ENCODE assay signal across 8 cellular contexts in genomic region chr9:136847827-136848392, GRCh38. TPM values are rescaled to one million over a fixed set of nuclear protein-coding genes. Genes with fewer than 3 reads are reported as not detected.
A peak's percentile ranks its signal among the peaks of the same experiment; 100 is the strongest.
DNase-seq lines count a peak whose midpoint lies in the region; ATAC-seq and TF ChIP-seq lines count a peak whose summit lies in the region.

No MANE protein-coding gene starts in this region.

- H3K4me3 ChIP-seq in HUES6 (ENCODE audit: low read depth, low read length), result peak overlapping the region; percentile 97
- peak overlapping the region; percentile 86 for H3K4me3 ChIP-seq in fibroblast of pulmonary artery (replicated peaks; ENCODE audit: low read depth, low read length)
- peak overlapping the region; percentile 85 for H3K4me3 ChIP-seq in thymus (ENCODE audit: low read length)

- no peaks in the 10 kb centered on the region for H3K9me3 Mint-ChIP-seq in activated T-helper 2 cell treated with anti-CD3 and anti-CD28 coated beads, Interferon-gamma antibody, Interleukin-2, Interleukin-4, amounts not matched to agents 10 μg/mL and 5 μg/mL and 100 μg/mL, durations not matched to agents 14 hours and 24 hours and 36 hours

- H3K36me3 ChIP-seq in HUES6 (ENCODE audit: control insufficient read depth, insufficient read depth, low read length) (peaks cover 20% of the 10 kb centered on the region), thymus (ENCODE audit: control insufficient read depth, insufficient read depth) (peaks cover 5% of the 10 kb centered on the region)

- intact Hi-C loops in activated T-helper 2 cell treated with anti-CD3 and anti-CD28 coated beads, Interferon-gamma antibody, Interleukin-2, Interleukin-4, amounts not matched to agents 10 μg/mL and 5 μg/mL and 100 μg/mL, durations not matched to agents 14 hours and 24 hours and 36 hours (cut with micrococcal nuclease), result loop anchor here (2.0 to 10.0 kb wide), 5 partner anchors 41 to 327 kb away; partner anchors contain the start of genes C8G, FBXW5, LRRC26 and NPDC1

- peaks cover 21% of the 10 kb centered on the region for H3K36me3 Mint-ChIP-seq in activated T-helper 2 cell treated with anti-CD3 and anti-CD28 coated beads, Interferon-gamma antibody, Interleukin-2, Interleukin-4, amounts not matched to agents 10 μg/mL and 5 μg/mL and 100 μg/mL, durations not matched to agents 14 hours and 24 hours and 36 hours (ENCODE audit: low read depth)

- H3K9me3 ChIP-seq in HUES6 (ENCODE audit: control insufficient read depth, insufficient read depth, low read depth, low read length) (no peaks in the 10 kb centered on the region), thymus (ENCODE audit: control insufficient read depth) (peaks cover 2% of the 10 kb centered on the region)

- peaks cover 6% of the 10 kb centered on the region for H3K4me1 Mint-ChIP-seq in activated T-helper 2 cell treated with anti-CD3 and anti-CD28 coated beads, Interferon-gamma antibody, Interleukin-2, Interleukin-4, amounts not matched to agents 10 μg/mL and 5 μg/mL and 100 μg/mL, durations not matched to agents 14 hours and 24 hours and 36 hours (ENCODE audit: low read depth)

- peak overlapping the region; percentile 84 for H3K9ac ChIP-seq in HUES6 (ENCODE audit: low read length)

- peak overlapping the region; percentile 96 for H3K4me3 Mint-ChIP-seq in activated T-helper 2 cell treated with anti-CD3 and anti-CD28 coated beads, Interferon-gamma antibody, Interleukin-2, Interleukin-4, amounts not matched to agents 10 μg/mL and 5 μg/mL and 100 μg/mL, durations not matched to agents 14 hours and 24 hours and 36 hours (ENCODE audit: low read depth)

- peak overlapping the region; percentile 81 for H3K27ac Mint-ChIP-seq in activated T-helper 2 cell treated with anti-CD3 and anti-CD28 coated beads, Interferon-gamma antibody, Interleukin-2, Interleukin-4, amounts not matched to agents 10 μg/mL and 5 μg/mL and 100 μg/mL, durations not matched to agents 14 hours and 24 hours and 36 hours

- H3K27me3 ChIP-seq in HUES6 (ENCODE audit: control insufficient read depth, insufficient read depth, low read length) (peaks cover 5% of the 10 kb centered on the region; the same call in 1 of the 2 replicates), thymus (ENCODE audit: control insufficient read depth, insufficient read depth) (peaks cover 55% of the 10 kb centered on the region)

- H3K27me3 Mint-ChIP-seq in activated T-helper 2 cell treated with anti-CD3 and anti-CD28 coated beads, Interferon-gamma antibody, Interleukin-2, Interleukin-4, amounts not matched to agents 10 μg/mL and 5 μg/mL and 100 μg/mL, durations not matched to agents 14 hours and 24 hours and 36 hours (ENCODE audit: low read depth), result peaks cover 9% of the 10 kb centered on the region

- DNase-seq in DMS79 (lab: John Stamatoyannopoulos, UW) (peak; percentile 17), RKO (ENCODE audit: low spot score) (peak; percentile 97), fibroblast of pulmonary artery (ENCODE audit: low read depth) (peak; percentile 83), omental fat pad (ENCODE audit: low spot score) (peak; percentile 58)
- DNase-seq in activated T-helper 2 cell treated with anti-CD3 and anti-CD28 coated beads, Interferon-gamma antibody, Interleukin-2, Interleukin-4, amounts not matched to agents 10 μg/mL and 5 μg/mL and 100 μg/mL, durations not matched to agents 14 hours and 24 hours and 36 hours (ENCODE audit: low spot score), result peak; percentile 81

- H3K4me1 ChIP-seq in HUES6 (ENCODE audit: control insufficient read depth, insufficient read depth, low read length) (peaks cover 9% of the 10 kb centered on the region), thymus (ENCODE audit: control insufficient read depth, insufficient read depth, low read length) (peaks cover 17% of the 10 kb centered on the region)

- TF ChIP-seq CTCF in fibroblast of pulmonary artery (IDR thresholded peaks at IDR 0.05; ENCODE audit: low read length, missing control alignments) (no peak), omental fat pad (IDR thresholded peaks at IDR 0.05) (no peak)

- ATAC-seq in omental fat pad (ENCODE audit: low FRiP score), result no peak
- ATAC-seq in GM18520 (IDR thresholded peaks at IDR 0.05; ENCODE audit: unreplicated experiment), result no peak

- H3K27ac ChIP-seq in HUES6 (ENCODE audit: low read depth, low read length) (peak overlapping the region; percentile 89; the same call in 1 of the 2 replicates), thymus (ENCODE audit: low read depth) (peak overlapping the region; percentile 39)

- WGBS in thymus, result 2% methylated on average over 48 of the region's 48 CpGs

RNA-seq across cellular contexts. Expression of gene PHPT1, which starts 1.3 kb away (rescaled TPM):
- total RNA-seq in activated T-helper 2 cell treated with anti-CD3 and anti-CD28 coated beads, Interferon-gamma antibody, Interleukin-2, Interleukin-4, amounts not matched to agents 10 μg/mL and 5 μg/mL and 100 μg/mL, durations not matched to agents 14 hours and 24 hours and 36 hours, result 127 and 133 TPM in 2 replicates
- 10 to 100 TPM; 27.1 to 53.9 (median 40.9) TPM for total RNA-seq in omental fat pad
- polyA plus RNA-seq in thymus, result 85.7 TPM

RNA-seq across cellular contexts. Expression of gene MAMDC4, which starts 4.2 kb away (rescaled TPM):
- 19.0 and 21.0 TPM in 2 replicates for total RNA-seq in activated T-helper 2 cell treated with anti-CD3 and anti-CD28 coated beads, Interferon-gamma antibody, Interleukin-2, Interleukin-4, amounts not matched to agents 10 μg/mL and 5 μg/mL and 100 μg/mL, durations not matched to agents 14 hours and 24 hours and 36 hours
- 1 to 10 TPM; 1.4 to 3.9 (median 1.7) TPM for total RNA-seq in omental fat pad
- 14.0 TPM for polyA plus RNA-seq in thymus

RNA-seq across cellular contexts. Expression of gene AJM1, which starts 5.6 kb away (rescaled TPM):
- 5.0 and 5.1 TPM in 2 replicates for total RNA-seq in activated T-helper 2 cell treated with anti-CD3 and anti-CD28 coated beads, Interferon-gamma antibody, Interleukin-2, Interleukin-4, amounts not matched to agents 10 μg/mL and 5 μg/mL and 100 μg/mL, durations not matched to agents 14 hours and 24 hours and 36 hours
- 1 to 10 TPM in 1 of 4 donors, under 1 TPM in 3; 0.72 to 2.5 (median 0.78) TPM for total RNA-seq in omental fat pad
- 1.8 TPM for polyA plus RNA-seq in thymus

RNA-seq across cellular contexts. Expression of gene EDF1, which starts 18.2 kb away (rescaled TPM):
- total RNA-seq in activated T-helper 2 cell treated with anti-CD3 and anti-CD28 coated beads, Interferon-gamma antibody, Interleukin-2, Interleukin-4, amounts not matched to agents 10 μg/mL and 5 μg/mL and 100 μg/mL, durations not matched to agents 14 hours and 24 hours and 36 hours, result 381 and 410 TPM in 2 replicates
- 100 to 1,000 TPM; 281 to 323 (median 308) TPM for total RNA-seq in omental fat pad
- polyA plus RNA-seq in thymus, result 407 TPM

RNA-seq across cellular contexts. Expression of gene TRAF2, which starts 38.4 kb away (rescaled TPM):
- total RNA-seq in activated T-helper 2 cell treated with anti-CD3 and anti-CD28 coated beads, Interferon-gamma antibody, Interleukin-2, Interleukin-4, amounts not matched to agents 10 μg/mL and 5 μg/mL and 100 μg/mL, durations not matched to agents 14 hours and 24 hours and 36 hours, result 59.5 and 60.4 TPM in 2 replicates
- 1 to 10 TPM; 3.2 to 9.1 (median 5.1) TPM for total RNA-seq in omental fat pad
- polyA plus RNA-seq in thymus, result 18.8 TPM

Comparison
In these comparisons a context has a peak if more than half of its experiments do, and no peak if none do; other contexts are left out.
1. DNase-seq: peak in every context shown above with its lines; median percentile 97 in RKO; 83 in fibroblast of pulmonary artery; 81 in activated T-helper 2 cell treated with anti-CD3 and anti-CD28 coated beads, Interferon-gamma antibody, Interleukin-2, Interleukin-4, amounts not matched to agents 10 μg/mL and 5 μg/mL and 100 μg/mL, durations not matched to agents 14 hours and 24 hours and 36 hours; 58 in omental fat pad; 17 in DMS79.